Comparison of ENCODE assay signal across 1 cellular context in genomic region chr22:36409911-36410756, GRCh38.
A peak's percentile ranks its signal among the peaks of the same experiment; 100 is the strongest.
TF ChIP-seq lines count a peak whose summit lies in the region.

No MANE protein-coding gene starts in this region.

TF ChIP-seq in HepG2, 621 proteins besides CTCF, POLR2A, EP300 and RAD21 (continued from another document and continues in another):
- TF ChIP-seq ZBTB10 (CRISPR knock-in tag; IDR thresholded peaks at IDR 0.05; ENCODE audit: borderline replicate concordance) (peak; percentile 50; the same call in 1 of the 2 replicates), ZSCAN29 (CRISPR knock-in tag; conservative IDR thresholded peaks at IDR 0.05) (no peak), ZNF235 (CRISPR knock-in tag; IDR thresholded peaks at IDR 0.05; ENCODE audit: borderline replicate concordance) (no peak), FOSL1 (CRISPR knock-in tag; IDR thresholded peaks at IDR 0.05; ENCODE audit: borderline replicate concordance) (no peak), SCMH1 (CRISPR knock-in tag; IDR thresholded peaks at IDR 0.05; ENCODE audit: borderline replicate concordance) (no peak), SP1 (IDR thresholded peaks at IDR 0.05) (no peak), SP1 (CRISPR knock-in tag; IDR thresholded peaks at IDR 0.05) (peak; percentile 98), PPARG (CRISPR knock-in tag; conservative IDR thresholded peaks at IDR 0.05) (no peak), ZNF572 (CRISPR knock-in tag; IDR thresholded peaks at IDR 0.05) (no peak), MXD1 (CRISPR knock-in tag; IDR thresholded peaks at IDR 0.05) (peak; percentile 51; the same call in 1 of the 2 replicates), PAXIP1 (CRISPR knock-in tag; conservative IDR thresholded peaks at IDR 0.05) (peak; percentile 52; the same call in 1 of the 2 replicates), SP5 (CRISPR knock-in tag; IDR thresholded peaks at IDR 0.05; ENCODE audit: borderline replicate concordance, low read depth) (no peak; the same call in none of the 2 replicates), ZNF382 (CRISPR knock-in tag; IDR thresholded peaks at IDR 0.05; ENCODE audit: borderline replicate concordance) (no peak), ARID5B (CRISPR knock-in tag; IDR thresholded peaks at IDR 0.05) (peak; percentile 64), LCORL (IDR thresholded peaks at IDR 0.05) (no peak), LCORL (CRISPR knock-in tag; IDR thresholded peaks at IDR 0.05) (peak; percentile 87), UBTF (CRISPR knock-in tag; IDR thresholded peaks at IDR 0.05) (peak; percentile 85), TFDP1 (CRISPR knock-in tag; IDR thresholded peaks at IDR 0.05; ENCODE audit: borderline replicate concordance) (peak; percentile 55; the same call in 1 of the 2 replicates), BORCS8-MEF2B (CRISPR knock-in tag; IDR thresholded peaks at IDR 0.05) (no peak), IKZF4 (CRISPR knock-in tag; IDR thresholded peaks at IDR 0.05; ENCODE audit: borderline replicate concordance, low read depth, not compliant biosample characterization) (peak; percentile 73), FOXP4 (CRISPR knock-in tag; IDR thresholded peaks at IDR 0.05) (peak; percentile 10; the same call in 1 of the 2 replicates), DMAP1 (CRISPR knock-in tag; IDR thresholded peaks at IDR 0.05) (peak; percentile 91), GATAD1 (CRISPR knock-in tag; IDR thresholded peaks at IDR 0.05) (peak; percentile 55; the same call in 1 of the 2 replicates), HMGXB4 (CRISPR knock-in tag; IDR thresholded peaks at IDR 0.05; ENCODE audit: borderline replicate concordance in 1 of 2, low read depth in 1 of 2) (peak; percentile 11 to 48; a peak in 1 of 4 replicates), HNF4G (IDR thresholded peaks at IDR 0.05; ENCODE audit: borderline replicate concordance, low read depth, low read length) (no peak), HNF4G (CRISPR knock-in tag; IDR thresholded peaks at IDR 0.05; ENCODE audit: borderline replicate concordance, low read depth) (0 out of 2 replicates have a peak, but pooled peaks have one; percentile 49), SIX1 (CRISPR knock-in tag; IDR thresholded peaks at IDR 0.05; ENCODE audit: borderline replicate concordance) (peak; percentile 84), KLF16 (CRISPR knock-in tag; IDR thresholded peaks at IDR 0.05) (peak in 1 of 2 experiments; percentile 51; a peak in 1 of 4 replicates), KDM5B (CRISPR knock-in tag; IDR thresholded peaks at IDR 0.05; ENCODE audit: borderline replicate concordance) (peak; percentile 67; the same call in 1 of the 2 replicates), ZNF292 (CRISPR knock-in tag; IDR thresholded peaks at IDR 0.05; ENCODE audit: borderline replicate concordance, low read depth) (peak; percentile 63; the same call in 1 of the 2 replicates), HDAC6 (IDR thresholded peaks at IDR 0.05; ENCODE audit: low read depth, low read length) (no peak), ARNTL (CRISPR knock-in tag; IDR thresholded peaks at IDR 0.05) (no peak), MTERF4 (CRISPR knock-in tag; IDR thresholded peaks at IDR 0.05) (peak; percentile 89), ZFP36L1 (CRISPR knock-in tag; IDR thresholded peaks at IDR 0.05) (0 out of 2 replicates have a peak, but pooled peaks have one; percentile 30), KDM2A (CRISPR knock-in tag; IDR thresholded peaks at IDR 0.05; ENCODE audit: borderline replicate concordance, low read depth) (no peak; the same call in 1 of the 2 replicates), GFI1 (CRISPR knock-in tag; IDR thresholded peaks at IDR 0.05; ENCODE audit: borderline replicate concordance) (peak; percentile 94)
